In the genomic region with DNA sequence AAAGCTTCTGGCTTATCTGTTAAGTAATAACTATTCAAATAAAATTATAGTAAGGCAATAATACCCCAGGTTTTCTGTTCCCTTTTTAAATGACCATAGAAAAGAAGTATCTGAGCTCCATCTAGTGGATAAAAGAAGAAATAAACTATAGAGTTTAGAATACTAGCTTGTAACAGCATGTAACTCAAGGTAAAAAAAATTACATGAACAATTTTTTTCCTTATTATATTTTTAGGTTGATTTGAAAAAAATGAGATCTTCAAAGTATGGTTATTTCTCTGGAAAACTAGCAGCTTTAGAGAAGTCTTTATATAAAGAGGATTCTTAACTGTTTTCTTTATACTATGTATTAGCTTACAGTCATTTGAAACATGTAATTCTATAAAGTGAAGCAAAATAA, we compare ENCODE assay signal across 8 cellular contexts. TPM values are rescaled to one million over a fixed set of nuclear protein-coding genes. Genes with fewer than 3 reads are reported as not detected.
DNase-seq lines count a peak whose midpoint lies in the region; FAIRE-seq and TF ChIP-seq lines count a peak whose summit lies in the region.

No MANE protein-coding gene starts in this region.

- DNase-seq in GM10248 (ENCODE audit: extremely low spot score): peak; percentile 39
- DNase-seq in M059J (ENCODE audit: low read depth): peak; percentile 40
- DNase-seq in SHP77 treated with DMSO at 0.1 percent for 48 hours (lab: John Stamatoyannopoulos, UW): peak; percentile 33
- DNase-seq in fibroblast of peridontal ligament (ENCODE audit: extremely low read depth): peak; percentile 76
- DNase-seq in putamen (ENCODE audit: low spot score): peak; percentile 7
- no peak for DNase-seq in effector CD8-positive, alpha-beta T cell (lab: John Stamatoyannopoulos, UW)
- no peak for DNase-seq in GM12892 (ENCODE audit: insufficient read length)

- no peak for FAIRE-seq in GM12892 (lab: Jason Lieb, UNC)

- POLR2A ChIA-PET in GM10248 (lab: Yijun Ruan, JAX): no interaction called here
- POLR2A ChIA-PET in HEK293 (lab: Yijun Ruan, JAX): interaction anchor here (0.8 kb wide), 1 partner anchor 212 kb away, joined by 3 read pairs; no protein-coding TSS in a partner anchor

- no peak overlapping the region for H3K27ac ChIP-seq in HEK293 (ENCODE audit: extremely low read depth, low read depth, low read length)

- CTCF ChIA-PET in GM10248 (lab: Yijun Ruan, JAX): interaction anchor here (0.6 to 3.9 kb wide), 28 partner anchors 9 to 801 kb away, joined by 3 to 40 read pairs (median 6); a partner anchor contains a TSS
- CTCF ChIA-PET in HEK293 (lab: Yijun Ruan, JAX): interaction anchor here (0.6 to 4.0 kb wide), 36 partner anchors 9 to 557 kb away, joined by 3 to 52 read pairs (median 4); no protein-coding TSS in a partner anchor

- H3K4me3 ChIP-seq in HEK293 (ENCODE audit: low read depth, low read length): no peak overlapping the region

- H3K9me3 ChIP-seq in HEK293 (ENCODE audit: control insufficient read depth, insufficient read depth, low read depth, low read length): no peaks in the 10 kb centered on the region

- peaks cover 40 to 63% of the 10 kb centered on the region in 2 experiments for H3K36me3 ChIP-seq in HEK293 (ENCODE audit: control insufficient read depth in 2 of 2, insufficient read depth in 1 of 2, low read length in 2 of 2)

- no peak for TF ChIP-seq POLR2A in GM12892 (IDR thresholded peaks at IDR 0.05; ENCODE audit: low read depth, low read length)

- TF ChIP-seq CTCF in GM10248 (IDR thresholded peaks at IDR 0.05; ENCODE audit: control extremely low read depth, extremely low read depth, low read depth, missing control alignments) (peak; percentile 48), HEK293 (tag by site-specific recombination; IDR thresholded peaks at IDR 0.05) (peak; percentile 36; the same call in 1 of the 2 replicates)

- H3K4me1 ChIP-seq in HEK293 (ENCODE audit: control insufficient read depth, insufficient read depth, low read length): no peaks in the 10 kb centered on the region

TF ChIP-seq in HEK293, 187 proteins besides CTCF, POLR2A, EP300 and RAD21:
- no peak for TF ChIP-seq GLIS2 (tag by site-specific recombination; IDR thresholded peaks at IDR 0.05)
- TF ChIP-seq, protein P1, sequence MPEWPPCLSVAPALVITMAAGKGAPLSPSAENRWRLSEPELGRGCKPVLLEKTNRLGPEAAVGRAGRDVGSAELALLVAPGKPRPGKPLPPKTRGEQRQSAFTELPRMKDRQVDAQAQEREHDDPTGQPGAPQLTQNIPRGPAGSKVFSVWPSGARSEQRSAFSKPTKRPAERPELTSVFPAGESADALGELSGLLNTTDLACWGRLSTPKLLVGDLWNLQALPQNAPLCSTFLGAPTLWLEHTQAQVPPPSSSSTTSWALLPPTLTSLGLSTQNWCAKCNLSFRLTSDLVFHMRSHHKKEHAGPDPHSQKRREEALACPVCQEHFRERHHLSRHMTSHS (tag by site-specific recombination; IDR thresholded peaks at IDR 0.05): no peak
- TF ChIP-seq, protein P2, sequence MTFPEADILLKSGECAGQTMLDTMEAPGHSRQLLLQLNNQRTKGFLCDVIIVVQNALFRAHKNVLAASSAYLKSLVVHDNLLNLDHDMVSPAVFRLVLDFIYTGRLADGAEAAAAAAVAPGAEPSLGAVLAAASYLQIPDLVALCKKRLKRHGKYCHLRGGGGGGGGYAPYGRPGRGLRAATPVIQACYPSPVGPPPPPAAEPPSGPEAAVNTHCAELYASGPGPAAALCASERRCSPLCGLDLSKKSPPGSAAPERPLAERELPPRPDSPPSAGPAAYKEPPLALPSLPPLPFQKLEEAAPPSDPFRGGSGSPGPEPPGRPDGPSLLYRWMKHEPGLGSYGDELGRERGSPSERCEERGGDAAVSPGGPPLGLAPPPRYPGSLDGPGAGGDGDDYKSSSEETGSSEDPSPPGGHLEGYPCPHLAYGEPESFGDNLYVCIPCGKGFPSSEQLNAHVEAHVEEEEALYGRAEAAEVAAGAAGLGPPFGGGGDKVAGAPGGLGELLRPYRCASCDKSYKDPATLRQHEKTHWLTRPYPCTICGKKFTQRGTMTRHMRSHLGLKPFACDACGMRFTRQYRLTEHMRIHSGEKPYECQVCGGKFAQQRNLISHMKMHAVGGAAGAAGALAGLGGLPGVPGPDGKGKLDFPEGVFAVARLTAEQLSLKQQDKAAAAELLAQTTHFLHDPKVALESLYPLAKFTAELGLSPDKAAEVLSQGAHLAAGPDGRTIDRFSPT (tag by site-specific recombination; IDR thresholded peaks at IDR 0.05): no peak
- peak; percentile 67 for TF ChIP-seq ZNF654 (tag by site-specific recombination; IDR thresholded peaks at IDR 0.05; ENCODE audit: low read depth)
- TF ChIP-seq, protein P3, sequence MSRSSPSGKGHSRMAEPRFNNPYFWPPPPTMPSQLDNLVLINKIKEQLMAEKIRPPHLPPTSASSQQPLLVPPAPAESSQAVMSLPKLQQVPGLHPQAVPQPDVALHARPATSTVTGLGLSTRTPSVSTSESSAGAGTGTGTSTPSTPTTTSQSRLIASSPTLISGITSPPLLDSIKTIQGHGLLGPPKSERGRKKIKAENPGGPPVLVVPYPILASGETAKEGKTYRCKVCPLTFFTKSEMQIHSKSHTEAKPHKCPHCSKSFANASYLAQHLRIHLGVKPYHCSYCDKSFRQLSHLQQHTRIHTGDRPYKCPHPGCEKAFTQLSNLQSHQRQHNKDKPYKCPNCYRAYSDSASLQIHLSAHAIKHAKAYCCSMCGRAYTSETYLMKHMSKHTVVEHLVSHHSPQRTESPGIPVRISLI (tag by site-specific recombination; IDR thresholded peaks at IDR 0.05): 0 out of 2 replicates have a peak, but pooled peaks have one; percentile 52
- TF ChIP-seq, protein P4, sequence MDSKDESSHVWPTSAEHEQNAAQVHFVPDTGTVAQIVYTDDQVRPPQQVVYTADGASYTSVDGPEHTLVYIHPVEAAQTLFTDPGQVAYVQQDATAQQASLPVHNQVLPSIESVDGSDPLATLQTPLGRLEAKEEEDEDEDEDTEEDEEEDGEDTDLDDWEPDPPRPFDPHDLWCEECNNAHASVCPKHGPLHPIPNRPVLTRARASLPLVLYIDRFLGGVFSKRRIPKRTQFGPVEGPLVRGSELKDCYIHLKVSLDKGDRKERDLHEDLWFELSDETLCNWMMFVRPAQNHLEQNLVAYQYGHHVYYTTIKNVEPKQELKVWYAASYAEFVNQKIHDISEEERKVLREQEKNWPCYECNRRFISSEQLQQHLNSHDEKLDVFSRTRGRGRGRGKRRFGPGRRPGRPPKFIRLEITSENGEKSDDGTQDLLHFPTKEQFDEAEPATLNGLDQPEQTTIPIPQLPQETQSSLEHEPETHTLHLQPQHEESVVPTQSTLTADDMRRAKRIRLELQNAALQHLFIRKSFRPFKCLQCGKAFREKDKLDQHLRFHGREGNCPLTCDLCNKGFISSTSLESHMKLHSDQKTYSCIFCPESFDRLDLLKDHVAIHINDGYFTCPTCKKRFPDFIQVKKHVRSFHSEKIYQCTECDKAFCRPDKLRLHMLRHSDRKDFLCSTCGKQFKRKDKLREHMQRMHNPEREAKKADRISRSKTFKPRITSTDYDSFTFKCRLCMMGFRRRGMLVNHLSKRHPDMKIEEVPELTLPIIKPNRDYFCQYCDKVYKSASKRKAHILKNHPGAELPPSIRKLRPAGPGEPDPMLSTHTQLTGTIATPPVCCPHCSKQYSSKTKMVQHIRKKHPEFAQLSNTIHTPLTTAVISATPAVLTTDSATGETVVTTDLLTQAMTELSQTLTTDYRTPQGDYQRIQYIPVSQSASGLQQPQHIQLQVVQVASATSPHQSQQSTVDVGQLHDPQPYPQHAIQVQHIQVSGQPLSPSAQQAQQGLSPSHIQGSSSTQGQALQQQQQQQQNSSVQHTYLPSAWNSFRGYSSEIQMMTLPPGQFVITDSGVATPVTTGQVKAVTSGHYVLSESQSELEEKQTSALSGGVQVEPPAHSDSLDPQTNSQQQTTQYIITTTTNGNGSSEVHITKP (tag by site-specific recombination; IDR thresholded peaks at IDR 0.05): no peak
- TF ChIP-seq ZNF785 (tag by site-specific recombination; IDR thresholded peaks at IDR 0.05): no peak

RNA-seq across cellular contexts. Expression of a gene that starts 58.1 kb away (rescaled TPM):
- total RNA-seq in M059J (2014; rRNA removed; shearing (Covaris generic)): 68.7 and 124 TPM in 2 replicates
- 2.3 TPM for polyA plus RNA-seq in GM12892 (2012; ENCODE audit: missing spikeins)

Comparison
In these comparisons a context has a peak if more than half of its experiments do, and no peak if none do; other contexts are left out.
1. DNase-seq: peak in GM10248 (single experiment), M059J (single experiment), SHP77 treated with DMSO at 0.1 percent for 48 hours (single experiment), fibroblast of peridontal ligament (single experiment) and putamen (single experiment); none in effector CD8-positive, alpha-beta T cell (single experiment) and GM12892 (single experiment).